ENCODE assay signal across 9 cellular contexts in genomic region chr11:119673389-119674336, GRCh38. TPM values are rescaled to one million over a fixed set of nuclear protein-coding genes. Genes with fewer than 3 reads are reported as not detected.
A peak's percentile ranks its signal among the peaks of the same experiment; 100 is the strongest.
DNase-seq lines count a peak whose midpoint lies in the region; ATAC-seq, FAIRE-seq and TF ChIP-seq lines count a peak whose summit lies in the region.
"Had no signal": no experiment of that assay in that cellular context is flagged by ENCODE, and none has a peak within 500 bp of the region (broad histone marks: within the 10 kb centered on the region; RNA-seq: fewer than 3 reads in every experiment).

No MANE protein-coding gene starts in this region.

- no peaks in the 10 kb centered on the region for H3K27me3 Mint-ChIP-seq in T-helper 17 cell

- peak overlapping the region; percentile 8 for H3K27ac ChIP-seq in left ventricle myocardium inferior (replicated peaks)
- no peak overlapping the region for H3K27ac ChIP-seq in right lobe of liver
- H3K27ac ChIP-seq: psoas muscle had no signal

- no peaks in the 10 kb centered on the region for H3K27me3 ChIP-seq in left ventricle myocardium inferior (ENCODE audit: low read depth)
- H3K27me3 ChIP-seq in right lobe of liver: no peaks in the 10 kb centered on the region

- H3K36me3 Mint-ChIP-seq in T-helper 17 cell (ENCODE audit: low read depth): peaks cover 3% of the 10 kb centered on the region

- ATAC-seq in Right ventricle myocardium superior (ENCODE audit: poor library complexity) (no peak), HG03060 (IDR thresholded peaks at IDR 0.05; ENCODE audit: low read depth, unreplicated experiment) (peak; percentile 85), T-helper 17 cell (peak; percentile 74), right lobe of liver (peak; percentile 56 to 84 (median 68))

- no peak overlapping the region for H3K27ac Mint-ChIP-seq in T-helper 17 cell

- H3K4me3 Mint-ChIP-seq in T-helper 17 cell: peak overlapping the region; percentile 70

- no peak for DNase-seq in left ventricle myocardium inferior
- no peak for DNase-seq in Right ventricle myocardium superior
- no peak for DNase-seq in T-helper 17 cell
- DNase-seq in right lobe of liver: peak in 1 of 3 donors; percentile 57
- DNase-seq in medulla oblongata (ENCODE audit: extremely low spot score): no peak
- no peak for DNase-seq in NCI-H226
- no peak for DNase-seq in frontal cortex (ENCODE audit: low spot score in 2 of 2)
- DNase-seq: psoas muscle had no signal

- 50% methylated on average over 6 of the region's 18 CpGs for WGBS in right lobe of liver (ENCODE audit: insufficient coverage, low coverage, low lambda C conversion rate, missing lambda C conversion rate)

- H3K4me3 ChIP-seq in left ventricle myocardium inferior: no peak overlapping the region
- H3K4me3 ChIP-seq in right lobe of liver: no peak overlapping the region
- H3K4me3 ChIP-seq: psoas muscle had no signal

- no peak for FAIRE-seq in frontal cortex (lab: Jason Lieb, UNC)

- H3K36me3 ChIP-seq in left ventricle myocardium inferior (peaks cover 40% of the 10 kb centered on the region), right lobe of liver (no peaks in the 10 kb centered on the region)

- H3K4me1 ChIP-seq in left ventricle myocardium inferior (peaks cover 37% of the 10 kb centered on the region), right lobe of liver (no peaks in the 10 kb centered on the region)

- peaks cover 12% of the 10 kb centered on the region for H3K4me1 Mint-ChIP-seq in T-helper 17 cell

- TF ChIP-seq CTCF in left ventricle myocardium inferior (IDR thresholded peaks at IDR 0.05; ENCODE audit: borderline replicate concordance) (no peak), right lobe of liver (IDR thresholded peaks at IDR 0.05) (peak; percentile 21 to 51 (median 34))

- intact Hi-C loops in left ventricle myocardium inferior (cut with micrococcal nuclease) (loop anchor here (5.0 kb wide), 1 partner anchor 434 kb away; no protein-coding TSS in a partner anchor), Right ventricle myocardium superior (cut with DNase I) (no loop called here), right lobe of liver (cut with DNase I) (loop anchor here in 1 of 2 donors (5.0 kb wide), 1 partner anchor 54 kb away; the partner anchor contains the start of gene NECTIN1)

- H3K9me3 ChIP-seq in left ventricle myocardium inferior (replicated peaks) (no peaks in the 10 kb centered on the region), T-helper 17 cell (ENCODE audit: control insufficient read depth, low read length, poor library complexity, severe bottlenecking) (no peaks in the 10 kb centered on the region), right lobe of liver (no peaks in the 10 kb centered on the region)
- H3K9me3 ChIP-seq: psoas muscle had no signal

- TF ChIP-seq POLR2A in right lobe of liver (IDR thresholded peaks at IDR 0.05): no peak

RNA-seq across cellular contexts. Expression of gene NECTIN1, which starts 55.3 kb away (rescaled TPM):
- total RNA-seq in left ventricle myocardium inferior (22.9 TPM), Right ventricle myocardium superior (15.0 TPM), T-helper 17 cell (1 to 10 TPM; 5.2 to 5.3 TPM), right lobe of liver (1 to 10 TPM; 4.3 to 8.4 (median 6.1) TPM), frontal cortex (10.2 TPM)
